8 cellular contexts compared by ENCODE assay signal in genomic region chr1:167668108-167668507, GRCh38. TPM values are rescaled to one million over a fixed set of nuclear protein-coding genes. Genes with fewer than 3 reads are reported as not detected.
A peak's percentile ranks its signal among the peaks of the same experiment; 100 is the strongest.
DNase-seq lines count a peak whose midpoint lies in the region; ATAC-seq and TF ChIP-seq lines count a peak whose summit lies in the region.

No MANE protein-coding gene starts in this region.

- no peaks in the 10 kb centered on the region for H3K27me3 Mint-ChIP-seq in activated naive CD4-positive, alpha-beta T cell treated with anti-CD3 and anti-CD28 coated beads, Interleukin-2, amount 50 U/mL, for 24 hours

- TF ChIP-seq POLR2A in uterus (IDR thresholded peaks at IDR 0.05) = no peak

- peaks cover 20% of the 10 kb centered on the region for H3K36me3 Mint-ChIP-seq in activated naive CD4-positive, alpha-beta T cell treated with anti-CD3 and anti-CD28 coated beads, Interleukin-2, amount 50 U/mL, for 24 hours

- peak overlapping the region in 1 of 3 donors; percentile 77 for H3K9ac ChIP-seq in skeletal muscle tissue (ENCODE audit: low read depth in 1 of 3, low read length in 3 of 3)

- no peak for DNase-seq in activated naive CD4-positive, alpha-beta T cell (lab: John Stamatoyannopoulos, UW)
- no peak for DNase-seq in central memory CD4-positive, alpha-beta T cell
- DNase-seq in uterus (no peak), HuH-7 (ENCODE audit: low spot score) (no peak)

- intact Hi-C loops in uterus (cut with DNase I; ENCODE audit: low total_unique reads) = no loop called here

- H3K9me3 ChIP-seq in skeletal muscle tissue (ENCODE audit: control insufficient read depth in 3 of 3, low read length in 3 of 3) = no peaks in the 10 kb centered on the region
- H3K9me3 ChIP-seq in uterus = no peaks in the 10 kb centered on the region

- H3K36me3 ChIP-seq in skeletal muscle tissue (ENCODE audit: control insufficient read depth in 3 of 3, insufficient read depth in 3 of 3, low read length in 3 of 3) (peaks cover 0 to under 1% (median 0%) of the 10 kb centered on the region in 3 donors), uterus (no peaks in the 10 kb centered on the region)

- H3K4me3 ChIP-seq in skeletal muscle tissue (ENCODE audit: low read length in 3 of 3) (no peak overlapping the region), uterus (no peak overlapping the region)

- no peak for TF ChIP-seq CTCF in uterus (IDR thresholded peaks at IDR 0.05)

- H3K9me3 Mint-ChIP-seq in activated naive CD4-positive, alpha-beta T cell treated with anti-CD3 and anti-CD28 coated beads, Interleukin-2, amount 50 U/mL, for 24 hours = no peaks in the 10 kb centered on the region

- H3K27me3 ChIP-seq in skeletal muscle tissue (ENCODE audit: control insufficient read depth in 3 of 3, insufficient read depth in 3 of 3, low read length in 3 of 3) (no peaks in the 10 kb centered on the region), uterus (no peaks in the 10 kb centered on the region)

- no peak overlapping the region for H3K4me3 Mint-ChIP-seq in activated naive CD4-positive, alpha-beta T cell treated with anti-CD3 and anti-CD28 coated beads, Interleukin-2, amount 50 U/mL, for 24 hours

- H3K27ac Mint-ChIP-seq in activated naive CD4-positive, alpha-beta T cell treated with anti-CD3 and anti-CD28 coated beads, Interleukin-2, amount 50 U/mL, for 24 hours = peak overlapping the region; percentile 85

- H3K4me1 ChIP-seq in skeletal muscle tissue (ENCODE audit: control insufficient read depth in 3 of 3, insufficient read depth in 3 of 3, low read length in 3 of 3) (peaks cover 72 to 82% (median 72%) of the 10 kb centered on the region in 3 donors), uterus (no peaks in the 10 kb centered on the region)

- ATAC-seq in HG02571 (IDR thresholded peaks at IDR 0.05; ENCODE audit: unreplicated experiment) (peak; percentile 53), HG03558 (IDR thresholded peaks at IDR 0.05; ENCODE audit: extremely low read depth, unreplicated experiment) (peak; percentile 86)

- H3K4me1 Mint-ChIP-seq in activated naive CD4-positive, alpha-beta T cell treated with anti-CD3 and anti-CD28 coated beads, Interleukin-2, amount 50 U/mL, for 24 hours = peaks cover 93% of the 10 kb centered on the region

- peak overlapping the region; percentile 48 for H3K27ac ChIP-seq in skeletal muscle tissue (ENCODE audit: low read depth, low read length)
- no peak overlapping the region for H3K27ac ChIP-seq in uterus

RNA-seq across cellular contexts. Expression of gene RCSD1, which starts 38.1 kb away (rescaled TPM):
- total RNA-seq in skeletal muscle tissue = 45.9 TPM
- total RNA-seq in uterus = 10 to 100 TPM in 2 of 4 donors, 1 to 10 TPM in 2; 1.8 to 21.3 (median 12.5) TPM

RNA-seq across cellular contexts. Expression of gene MPZL1, which starts 53.7 kb away (rescaled TPM):
- total RNA-seq in skeletal muscle tissue (41.8 TPM), uterus (100 to 1,000 TPM in 2 of 4 donors, 10 to 100 TPM in 2; 24.3 to 150 (median 82.3) TPM)
